ENCODE assay signal across 8 cellular contexts in the genomic region with DNA sequence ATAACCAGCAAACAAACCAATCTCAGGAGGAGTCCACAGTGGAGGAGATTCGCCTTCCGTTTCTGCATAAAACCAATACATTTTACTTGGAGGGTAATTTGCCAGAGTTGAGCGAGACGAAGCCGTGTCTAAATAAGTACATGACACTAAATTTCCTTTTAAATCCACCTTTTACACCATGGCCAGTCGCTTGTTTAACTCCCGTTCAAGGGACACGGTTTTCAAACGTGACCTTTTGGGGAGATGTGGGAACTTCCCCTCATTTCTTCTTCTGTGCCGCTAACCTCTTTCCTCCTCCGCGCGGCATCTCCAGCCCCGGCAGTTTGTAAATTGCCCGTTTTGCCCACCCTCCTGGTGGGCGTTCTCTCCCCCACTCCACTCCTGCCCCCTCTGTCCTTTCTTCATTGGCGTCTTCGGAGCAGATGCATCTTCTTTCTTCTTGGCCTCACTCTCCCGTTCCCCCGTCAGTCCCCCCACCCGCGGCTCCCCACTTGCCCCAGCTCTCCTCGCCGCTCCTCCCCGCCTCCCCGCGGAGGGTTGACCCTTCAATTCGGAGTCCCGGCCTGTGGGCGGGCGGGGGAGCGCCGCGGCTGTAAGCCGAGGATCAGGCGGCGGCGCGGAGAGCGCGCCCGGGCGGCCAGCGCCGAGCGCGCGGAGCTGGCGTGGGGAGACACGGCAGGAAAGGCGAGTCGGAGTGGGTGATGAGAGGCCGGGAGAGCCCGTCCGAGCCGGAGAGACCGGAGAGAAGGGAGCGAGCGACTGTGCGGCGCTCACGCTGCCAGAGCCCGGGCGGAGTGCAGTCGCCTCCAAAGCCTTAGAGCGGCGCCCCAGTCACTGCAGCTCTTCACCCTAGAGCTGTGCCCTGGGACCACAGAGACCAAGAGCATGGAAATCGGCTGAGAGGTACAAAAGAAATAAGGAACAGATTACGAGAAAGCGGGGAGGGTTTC. TPM values are rescaled to one million over a fixed set of nuclear protein-coding genes. Genes with fewer than 3 reads are reported as not detected.
DNase-seq lines count a peak whose midpoint lies in the region; ATAC-seq and TF ChIP-seq lines count a peak whose summit lies in the region.

A gene (plus strand): TSS at position 584 of the 950 bp plus-strand sequence.

- peaks cover 0 to 2% of the 10 kb centered on the region in 2 donors for H3K4me1 ChIP-seq in ascending aorta
- H3K4me1 ChIP-seq in osteoblast (ENCODE audit: insufficient read depth, low read length) = peaks cover 17% of the 10 kb centered on the region

- H3K27me3 Mint-ChIP-seq in activated T-cell treated with anti-CD3 and anti-CD28 coated beads, Interleukin-2, amount 50 U/mL, for 24 hours = peaks cover 77% of the 10 kb centered on the region

- H3K4me1 Mint-ChIP-seq in activated T-cell treated with anti-CD3 and anti-CD28 coated beads, Interleukin-2, amount 50 U/mL, for 24 hours (ENCODE audit: low read depth) = peaks cover 30% of the 10 kb centered on the region

- H3K27me3 ChIP-seq in ascending aorta (no peaks in the 10 kb centered on the region), osteoblast (ENCODE audit: insufficient read depth, low read length) (no peaks in the 10 kb centered on the region)

- peak within 1 kb of the TSS; percentile 57 for H3K4me3 Mint-ChIP-seq in activated T-cell treated with anti-CD3 and anti-CD28 coated beads, Interleukin-2, amount 50 U/mL, for 24 hours

- H3K9me3 ChIP-seq in ascending aorta (no peaks in the 10 kb centered on the region), osteoblast (ENCODE audit: low read depth, low read length) (no peaks in the 10 kb centered on the region)

- peak within 1 kb of the TSS; percentile 85 for H3K4me2 ChIP-seq in osteoblast (ENCODE audit: insufficient read depth, low read length)

- H4K20me1 ChIP-seq in osteoblast (ENCODE audit: insufficient read depth, low read length) = no peaks in the 10 kb centered on the region

- no peaks in the 10 kb centered on the region for H3K36me3 Mint-ChIP-seq in activated T-cell treated with anti-CD3 and anti-CD28 coated beads, Interleukin-2, amount 50 U/mL, for 24 hours (ENCODE audit: low read depth)

- peak within 1 kb of the TSS; percentile 85 to 91 for H3K27ac ChIP-seq in ascending aorta
- H3K27ac ChIP-seq in osteoblast (ENCODE audit: low read depth, low read length) = peak within 1 kb of the TSS; percentile 52

- no peaks in the 10 kb centered on the region for H3K79me2 ChIP-seq in osteoblast (ENCODE audit: insufficient read depth, low read length)

- H3K27ac Mint-ChIP-seq in activated T-cell treated with anti-CD3 and anti-CD28 coated beads, Interleukin-2, amount 50 U/mL, for 24 hours = no peak within 1 kb of the TSS

- peak within 1 kb of the TSS; percentile 55 to 87 for H3K4me3 ChIP-seq in ascending aorta
- peak within 1 kb of the TSS; percentile 79 for H3K4me3 ChIP-seq in osteoblast (ENCODE audit: insufficient read depth, low read length)

- TF ChIP-seq CTCF in ascending aorta (IDR thresholded peaks at IDR 0.05) = peak in 2 of 3 experiments; percentile 23 to 40
- TF ChIP-seq CTCF in osteoblast (IDR thresholded peaks at IDR 0.05; ENCODE audit: extremely low read depth, low read depth, low read length) = peak; percentile 33

- H2AFZ ChIP-seq in osteoblast (ENCODE audit: low read length) = peak within 1 kb of the TSS; percentile 95

- peaks cover 2% of the 10 kb centered on the region for H3K9me3 Mint-ChIP-seq in activated T-cell treated with anti-CD3 and anti-CD28 coated beads, Interleukin-2, amount 50 U/mL, for 24 hours

- intact Hi-C loops in ascending aorta (cut with DNase I) = no loop called here
- intact Hi-C loops in left ventricle myocardium superior (cut with micrococcal nuclease) = loop anchor here (10.0 kb wide), 1 partner anchor 583 kb away; no protein-coding TSS in a partner anchor

- DNase-seq in activated T-cell treated with anti-CD3 and anti-CD28 coated beads, Interleukin-2, amount 50 U/mL, for 24 hours = no peak
- no peak for DNase-seq in activated T-cell treated with anti-CD3 and anti-CD28 coated beads, Interleukin-2, amount 50 U/mL, for 1 hour
- peak; percentile 73 to 88 for DNase-seq in NCI-H446 (lab: John Stamatoyannopoulos, UW)
- peak; percentile 11 to 81 for DNase-seq in ascending aorta (ENCODE audit: low spot score in 2 of 2)
- peak; percentile 85 for DNase-seq in left ventricle myocardium superior
- peak; percentile 93 for DNase-seq in osteoblast (ENCODE audit: insufficient read length, low spot score, missing footprints)

- ATAC-seq in left ventricle myocardium superior (peak; percentile 74), HG02970 (IDR thresholded peaks at IDR 0.05; ENCODE audit: low FRiP score, unreplicated experiment) (no peak), HG03175 (IDR thresholded peaks at IDR 0.05; ENCODE audit: unreplicated experiment) (no peak)

- H3K36me3 ChIP-seq in ascending aorta (no peaks in the 10 kb centered on the region), osteoblast (ENCODE audit: insufficient read depth, low read length) (no peaks in the 10 kb centered on the region)

RNA-seq across cellular contexts. Expression of the gene that starts here (rescaled TPM):
- total RNA-seq in ascending aorta = 5.2 TPM
- total RNA-seq in left ventricle myocardium superior = 10.5 TPM
- total RNA-seq in osteoblast = 7.7 and 9.0 TPM in 2 replicates

Comparison
In these comparisons a context has a peak if more than half of its experiments do, and no peak if none do; other contexts are left out.
1. DNase-seq: peak in NCI-H446 (2 of 2), ascending aorta (2 of 2), left ventricle myocardium superior (single experiment) and osteoblast (single experiment); none in activated T-cell treated with anti-CD3 and anti-CD28 coated beads, Interleukin-2, amount 50 U/mL, for 24 hours (single experiment) and activated T-cell treated with anti-CD3 and anti-CD28 coated beads, Interleukin-2, amount 50 U/mL, for 1 hour (single experiment).